ENCODE assay signal across 7 cellular contexts in the genomic region with DNA sequence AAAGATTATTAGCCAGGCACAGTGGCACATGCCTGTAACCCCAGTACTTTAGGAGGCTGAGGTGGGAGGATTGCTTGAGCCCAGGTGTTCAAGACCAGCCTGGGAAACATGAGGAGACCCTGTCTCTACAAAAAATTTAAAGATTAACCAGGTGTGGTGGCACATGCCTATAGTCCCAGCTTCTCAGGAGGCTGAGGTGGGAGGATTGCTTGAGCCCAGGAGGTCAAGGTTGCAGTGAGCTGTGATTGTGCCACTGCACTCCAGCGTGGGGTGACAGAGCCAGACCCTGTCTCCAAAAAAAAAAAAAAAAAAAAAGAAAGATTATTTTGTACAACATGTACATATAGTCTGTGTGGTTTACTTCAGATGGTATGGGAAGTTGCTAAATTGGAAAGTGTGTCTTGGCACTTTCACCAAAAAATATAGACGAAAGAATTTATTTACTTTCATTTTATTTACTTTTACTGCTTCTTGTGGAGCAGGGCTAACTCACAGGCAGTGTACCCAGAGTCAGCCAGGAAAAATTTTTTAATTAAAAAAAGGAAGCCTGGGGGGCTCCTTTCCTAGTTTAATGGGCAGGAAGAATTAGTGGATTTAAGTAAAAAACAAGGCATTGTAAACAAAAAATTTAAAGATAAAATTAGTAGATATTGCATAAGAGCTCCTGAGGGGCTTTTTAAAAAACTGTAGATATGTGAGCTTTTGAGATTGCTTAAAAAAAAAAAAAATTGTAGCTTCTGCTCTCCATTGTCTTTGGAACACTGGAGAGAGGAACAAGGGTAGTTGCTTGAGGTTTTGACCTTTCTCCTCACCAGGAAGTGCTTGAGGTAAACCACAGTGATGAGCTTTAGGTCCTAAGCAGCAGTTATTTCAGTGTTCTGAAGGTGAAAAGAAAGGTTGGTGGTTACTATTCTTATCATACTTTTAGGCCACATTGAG. TPM values are rescaled to one million over a fixed set of nuclear protein-coding genes. Genes with fewer than 3 reads are reported as not detected.
DNase-seq lines count a peak whose midpoint lies in the region; ATAC-seq and TF ChIP-seq lines count a peak whose summit lies in the region.

No MANE protein-coding gene starts in this region.

- 0 out of 2 replicates have a peak overlapping the region, but pooled peaks have one; percentile 6 for H3K4me2 ChIP-seq in PC-9

- peak overlapping the region; percentile 70 to 89 (median 79) for H3K27ac Mint-ChIP-seq in naive thymus-derived CD8-positive, alpha-beta T cell

- BruUV-seq in PC-9 (replicated peaks; lab: Mats Ljungman, UMichigan), result no TSS peak

- ATAC-seq in GM18907 (IDR thresholded peaks at IDR 0.05; ENCODE audit: unreplicated experiment), result peak; percentile 85
- ATAC-seq in HG02759 (IDR thresholded peaks at IDR 0.05; ENCODE audit: unreplicated experiment), result peak; percentile 83
- ATAC-seq in naive thymus-derived CD8-positive, alpha-beta T cell, result peak; percentile 67 to 80

- peaks cover 16 to 63% (median 55%) of the 10 kb centered on the region in 4 donors for H3K4me1 Mint-ChIP-seq in naive thymus-derived CD8-positive, alpha-beta T cell

- peaks cover 6% of the 10 kb centered on the region; the same call in 1 of the 2 replicates for H3K36me3 ChIP-seq in PC-9 (ENCODE audit: low read depth)

- CTCF ChIA-PET in PC-9 (lab: Charles Lee), result no interaction called here

- intact Hi-C loops in PC-9 (cut with micrococcal nuclease; ENCODE audit: unreplicated experiment), result no loop called here

- H3K4me3 ChIP-seq in PC-9, result no peak overlapping the region

- DNase-seq in PC-9 (no peak), G401 (ENCODE audit: low spot score) (no peak), NCI-H128 (lab: John Stamatoyannopoulos, UW; ENCODE audit: unreplicated experiment) (no peak), anterior cingulate cortex (lab: John Stamatoyannopoulos, UW) (no peak)
- DNase-seq in naive thymus-derived CD8-positive, alpha-beta T cell, result peak in 2 of 10 donors; percentile 37 to 39

- no peaks in the 10 kb centered on the region for H3K9me3 Mint-ChIP-seq in naive thymus-derived CD8-positive, alpha-beta T cell

- no peaks in the 10 kb centered on the region for H3K27me3 ChIP-seq in PC-9 (ENCODE audit: insufficient read depth, low read depth)

- no peaks in the 10 kb centered on the region for H3K9me2 ChIP-seq in PC-9 (ENCODE audit: insufficient read depth)

- H3K4me3 Mint-ChIP-seq in naive thymus-derived CD8-positive, alpha-beta T cell, result peak overlapping the region; percentile 37 to 78 (median 72)

- no peak for TF ChIP-seq CTCF in PC-9 (conservative IDR thresholded peaks at IDR 0.05)

- H3K4me1 ChIP-seq in PC-9 (replicated peaks; ENCODE audit: insufficient read depth), result peaks cover 10% of the 10 kb centered on the region

- H3K27ac ChIP-seq in PC-9, result 0 out of 2 replicates have a peak overlapping the region, but pooled peaks have one; percentile 16

- no peaks in the 10 kb centered on the region for H3K79me2 ChIP-seq in PC-9 (ENCODE audit: low read depth)

- no peaks in the 10 kb centered on the region for H3K27me3 Mint-ChIP-seq in naive thymus-derived CD8-positive, alpha-beta T cell

- POLR2A ChIA-PET in PC-9 (lab: Charles Lee; ENCODE audit: unreplicated experiment), result no interaction called here
- POLR2A ChIA-PET in naive thymus-derived CD8-positive, alpha-beta T cell (lab: Charles Lee), result interaction anchor here (0.5 to 3.1 kb wide), 3 partner anchors 12 to 54 kb away, joined by 3 to 16 read pairs (median 6); a partner anchor contains a TSS

- peaks cover 10% of the 10 kb centered on the region; the same call in 1 of the 2 replicates for H3F3A ChIP-seq in PC-9 (ENCODE audit: insufficient read depth, low read depth)

- in situ Hi-C loops in G401 (cut with HindIII; ENCODE audit: low sequenced_read_pairs), result no loop called here

- peaks cover 0 to 25% (median 14%) of the 10 kb centered on the region in 3 donors for H3K36me3 Mint-ChIP-seq in naive thymus-derived CD8-positive, alpha-beta T cell

- no peak overlapping the region for H2AFZ ChIP-seq in PC-9

- H3K9me3 ChIP-seq in PC-9 (ENCODE audit: insufficient read depth, low read depth), result no peaks in the 10 kb centered on the region

- H4K20me1 ChIP-seq in PC-9 (ENCODE audit: insufficient read depth), result peaks cover 13% of the 10 kb centered on the region

RNA-seq across cellular contexts. Expression of a gene that starts 44.6 kb away (rescaled TPM):
- total RNA-seq in PC-9 (2021), result 241 and 243 TPM in 2 replicates
- 10 to 100 TPM; 86.8 to 93.7 TPM for total RNA-seq in naive thymus-derived CD8-positive, alpha-beta T cell
- 100 to 1,000 TPM; 145 to 155 (median 151) TPM for polyA plus RNA-seq in naive thymus-derived CD8-positive, alpha-beta T cell
- 181 and 192 TPM in 2 replicates for total RNA-seq in G401 (2014; rRNA removed; shearing (Covaris generic))

RNA-seq across cellular contexts. Expression of a gene that starts 54.5 kb away (rescaled TPM):
- 27.6 and 31.1 TPM in 2 replicates for total RNA-seq in PC-9 (2021)
- 10 to 100 TPM; 23.4 to 23.9 TPM for total RNA-seq in naive thymus-derived CD8-positive, alpha-beta T cell
- 10 to 100 TPM in 1 of 3 donors, 1 to 10 TPM in 2; 6.3 to 10.6 (median 6.4) TPM for polyA plus RNA-seq in naive thymus-derived CD8-positive, alpha-beta T cell
- 14.9 and 18.2 TPM in 2 replicates for total RNA-seq in G401 (2014; rRNA removed; shearing (Covaris generic))
